Comparison of ENCODE assay signal across 1 cellular context in genomic region chr16:1991588-1992474, GRCh38.
TF ChIP-seq lines count a peak whose summit lies in the region.

No MANE protein-coding gene starts in this region.

TF ChIP-seq in HepG2, 621 proteins besides CTCF, POLR2A, EP300 and RAD21:
- TF ChIP-seq MED1 (CRISPR knock-in tag; IDR thresholded peaks at IDR 0.05) (no peak), ZEB1 (IDR thresholded peaks at IDR 0.05; ENCODE audit: insufficient replicate concordance, low read depth) (no peak), ZSCAN21 (CRISPR knock-in tag; IDR thresholded peaks at IDR 0.05; ENCODE audit: borderline replicate concordance) (0 out of 2 replicates have a peak, but pooled peaks have one; percentile 7), HOXA3 (CRISPR knock-in tag; IDR thresholded peaks at IDR 0.05) (peak; percentile 53), ZBTB38 (CRISPR knock-in tag; IDR thresholded peaks at IDR 0.05) (0 out of 2 replicates have a peak, but pooled peaks have one; percentile 32), SOX13 (IDR thresholded peaks at IDR 0.05) (no peak), SOX13 (CRISPR knock-in tag; conservative IDR thresholded peaks at IDR 0.05 in 1 of 2, IDR thresholded peaks at IDR 0.05 in 1 of 2) (no peak), ZBTB33 (CRISPR knock-in tag; IDR thresholded peaks at IDR 0.05) (peak; percentile 72), PRPF4 (IDR thresholded peaks at IDR 0.05; ENCODE audit: low read depth, low read length, poor library complexity, severe bottlenecking) (peak; percentile 49), SP1 (IDR thresholded peaks at IDR 0.05) (no peak), SP1 (CRISPR knock-in tag; IDR thresholded peaks at IDR 0.05) (peak; percentile 28; the same call in 1 of the 2 replicates), ZFP90 (CRISPR knock-in tag; IDR thresholded peaks at IDR 0.05; ENCODE audit: borderline replicate concordance) (no peak), KLF6 (CRISPR knock-in tag; IDR thresholded peaks at IDR 0.05) (no peak)
